ENCODE assay signal across 2 cellular contexts in the genomic region with DNA sequence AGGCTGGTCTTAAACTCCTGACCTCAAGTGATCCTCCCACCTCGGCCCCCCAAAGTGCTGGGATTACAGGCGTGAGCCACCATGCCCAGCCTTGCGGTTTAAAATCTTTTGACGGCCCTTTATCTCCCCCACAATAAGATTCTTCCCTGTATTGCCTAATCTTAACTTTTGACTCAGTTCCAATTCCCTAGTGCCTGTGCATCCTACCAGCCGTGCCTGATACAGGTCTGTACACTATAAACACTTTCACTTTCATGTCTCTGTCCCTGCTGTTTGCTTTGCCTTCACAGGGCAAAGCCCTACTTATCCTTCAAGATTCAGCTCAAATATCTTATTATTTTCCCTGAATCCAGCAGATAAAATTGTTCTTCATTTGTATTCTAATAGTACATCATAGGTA.
TF ChIP-seq lines count a peak whose summit lies in the region.

No MANE protein-coding gene starts in this region.

TF ChIP-seq in SK-N-SH treated with all-trans-retinoic acid at 6 μM for 48 hours, 23 proteins besides CTCF, POLR2A, EP300 and RAD21 (continued from another document):
- TF ChIP-seq ZNF8 (CRISPR knock-in tag; IDR thresholded peaks at IDR 0.05) = no peak
- TF ChIP-seq RARB (CRISPR knock-in tag; IDR thresholded peaks at IDR 0.05) = no peak
- no peak for TF ChIP-seq CSDC2 (CRISPR knock-in tag; IDR thresholded peaks at IDR 0.05)
- no peak for TF ChIP-seq TCF4 (CRISPR knock-in tag; IDR thresholded peaks at IDR 0.05; ENCODE audit: borderline replicate concordance)
- TF ChIP-seq, protein P1, sequence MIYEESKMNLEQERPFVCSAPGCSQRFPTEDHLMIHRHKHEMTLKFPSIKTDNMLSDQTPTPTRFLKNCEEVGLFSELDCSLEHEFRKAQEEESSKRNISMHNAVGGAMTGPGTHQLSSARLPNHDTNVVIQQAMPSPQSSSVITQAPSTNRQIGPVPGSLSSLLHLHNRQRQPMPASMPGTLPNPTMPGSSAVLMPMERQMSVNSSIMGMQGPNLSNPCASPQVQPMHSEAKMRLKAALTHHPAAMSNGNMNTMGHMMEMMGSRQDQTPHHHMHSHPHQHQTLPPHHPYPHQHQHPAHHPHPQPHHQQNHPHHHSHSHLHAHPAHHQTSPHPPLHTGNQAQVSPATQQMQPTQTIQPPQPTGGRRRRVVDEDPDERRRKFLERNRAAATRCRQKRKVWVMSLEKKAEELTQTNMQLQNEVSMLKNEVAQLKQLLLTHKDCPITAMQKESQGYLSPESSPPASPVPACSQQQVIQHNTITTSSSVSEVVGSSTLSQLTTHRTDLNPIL (CRISPR knock-in tag; IDR thresholded peaks at IDR 0.05; ENCODE audit: low read depth) = no peak
- no peak for TF ChIP-seq GLIS3 (CRISPR knock-in tag; IDR thresholded peaks at IDR 0.05)
- TF ChIP-seq ESRRG (CRISPR knock-in tag; IDR thresholded peaks at IDR 0.05) = no peak
- TF ChIP-seq SNAI2 (CRISPR knock-in tag; IDR thresholded peaks at IDR 0.05) = no peak
- TF ChIP-seq ZFP30 (CRISPR knock-in tag; IDR thresholded peaks at IDR 0.05) = no peak
- no peak for TF ChIP-seq ZNF565 (CRISPR knock-in tag; conservative IDR thresholded peaks at IDR 0.05; ENCODE audit: low read depth)
- TF ChIP-seq ZNF70 (CRISPR knock-in tag; IDR thresholded peaks at IDR 0.05) = no peak
TF ChIP-seq in SK-N-SH treated with all-trans-retinoic acid at 6 μM for 48 hours: peak in this region for 0.

TF ChIP-seq in SK-N-SH, 30 proteins besides CTCF, POLR2A, EP300 and RAD21 (continued from another document):
- TF ChIP-seq, protein P2, sequence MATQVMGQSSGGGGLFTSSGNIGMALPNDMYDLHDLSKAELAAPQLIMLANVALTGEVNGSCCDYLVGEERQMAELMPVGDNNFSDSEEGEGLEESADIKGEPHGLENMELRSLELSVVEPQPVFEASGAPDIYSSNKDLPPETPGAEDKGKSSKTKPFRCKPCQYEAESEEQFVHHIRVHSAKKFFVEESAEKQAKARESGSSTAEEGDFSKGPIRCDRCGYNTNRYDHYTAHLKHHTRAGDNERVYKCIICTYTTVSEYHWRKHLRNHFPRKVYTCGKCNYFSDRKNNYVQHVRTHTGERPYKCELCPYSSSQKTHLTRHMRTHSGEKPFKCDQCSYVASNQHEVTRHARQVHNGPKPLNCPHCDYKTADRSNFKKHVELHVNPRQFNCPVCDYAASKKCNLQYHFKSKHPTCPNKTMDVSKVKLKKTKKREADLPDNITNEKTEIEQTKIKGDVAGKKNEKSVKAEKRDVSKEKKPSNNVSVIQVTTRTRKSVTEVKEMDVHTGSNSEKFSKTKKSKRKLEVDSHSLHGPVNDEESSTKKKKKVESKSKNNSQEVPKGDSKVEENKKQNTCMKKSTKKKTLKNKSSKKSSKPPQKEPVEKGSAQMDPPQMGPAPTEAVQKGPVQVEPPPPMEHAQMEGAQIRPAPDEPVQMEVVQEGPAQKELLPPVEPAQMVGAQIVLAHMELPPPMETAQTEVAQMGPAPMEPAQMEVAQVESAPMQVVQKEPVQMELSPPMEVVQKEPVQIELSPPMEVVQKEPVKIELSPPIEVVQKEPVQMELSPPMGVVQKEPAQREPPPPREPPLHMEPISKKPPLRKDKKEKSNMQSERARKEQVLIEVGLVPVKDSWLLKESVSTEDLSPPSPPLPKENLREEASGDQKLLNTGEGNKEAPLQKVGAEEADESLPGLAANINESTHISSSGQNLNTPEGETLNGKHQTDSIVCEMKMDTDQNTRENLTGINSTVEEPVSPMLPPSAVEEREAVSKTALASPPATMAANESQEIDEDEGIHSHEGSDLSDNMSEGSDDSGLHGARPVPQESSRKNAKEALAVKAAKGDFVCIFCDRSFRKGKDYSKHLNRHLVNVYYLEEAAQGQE (IDR thresholded peaks at IDR 0.05; ENCODE audit: low read depth, low read length) = no peak
- TF ChIP-seq JUND (IDR thresholded peaks at IDR 0.05) (no peak), YY1 (IDR thresholded peaks at IDR 0.05; ENCODE audit: low read depth) (no peak), FOXM1 (IDR thresholded peaks at IDR 0.05; ENCODE audit: low read depth) (no peak), POLR2AphosphoS5 (IDR thresholded peaks at IDR 0.05; ENCODE audit: low read depth, low read length) (no peak), NRF1 (IDR thresholded peaks at IDR 0.05; ENCODE audit: low read depth, low read length) (no peak), TEAD4 (IDR thresholded peaks at IDR 0.05; ENCODE audit: borderline replicate concordance, insufficient read depth) (no peak), SMC3 (IDR thresholded peaks at IDR 0.05; ENCODE audit: low read depth, low read length) (no peak), FOSL2 (IDR thresholded peaks at IDR 0.05; ENCODE audit: borderline replicate concordance, low read depth) (no peak), CHD2 (IDR thresholded peaks at IDR 0.05; ENCODE audit: low read length, partially characterized antibody) (no peak), TAF1 (IDR thresholded peaks at IDR 0.05; ENCODE audit: borderline replicate concordance, low read depth, low read length) (no peak)
- TF ChIP-seq, protein P3, sequence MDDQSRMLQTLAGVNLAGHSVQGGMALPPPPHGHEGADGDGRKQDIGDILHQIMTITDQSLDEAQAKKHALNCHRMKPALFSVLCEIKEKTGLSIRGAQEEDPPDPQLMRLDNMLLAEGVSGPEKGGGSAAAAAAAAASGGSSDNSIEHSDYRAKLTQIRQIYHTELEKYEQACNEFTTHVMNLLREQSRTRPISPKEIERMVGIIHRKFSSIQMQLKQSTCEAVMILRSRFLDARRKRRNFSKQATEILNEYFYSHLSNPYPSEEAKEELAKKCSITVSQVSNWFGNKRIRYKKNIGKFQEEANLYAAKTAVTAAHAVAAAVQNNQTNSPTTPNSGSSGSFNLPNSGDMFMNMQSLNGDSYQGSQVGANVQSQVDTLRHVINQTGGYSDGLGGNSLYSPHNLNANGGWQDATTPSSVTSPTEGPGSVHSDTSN (IDR thresholded peaks at IDR 0.05) = no peak
